Comparison of ENCODE assay signal across 22 cellular contexts in the genomic region with DNA sequence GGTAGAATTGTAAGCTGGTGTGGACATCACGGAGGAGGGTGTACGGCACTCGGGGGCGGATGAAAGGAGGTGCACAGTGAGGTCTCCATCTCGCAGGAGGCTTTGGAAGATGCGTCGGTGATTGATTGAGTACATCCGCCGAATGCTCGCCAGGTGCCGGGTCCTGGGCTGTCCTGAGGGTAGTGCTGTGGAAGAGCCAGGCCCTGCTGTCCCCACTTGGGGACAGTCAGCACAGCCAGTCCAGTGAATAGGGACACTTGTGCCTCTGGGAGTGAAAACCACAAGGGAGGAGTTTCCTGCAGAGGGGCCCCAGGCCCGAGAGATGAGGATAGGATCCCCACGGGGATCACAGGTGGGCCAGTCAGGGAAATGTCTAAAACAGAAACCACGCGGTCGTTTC. TPM values are rescaled to one million over a fixed set of nuclear protein-coding genes. Genes with fewer than 3 reads are reported as not detected.
"Had no signal": no experiment of that assay in that cellular context is flagged by ENCODE, and none has a peak within 500 bp of the region (broad histone marks: within the 10 kb centered on the region; RNA-seq: fewer than 3 reads in every experiment).

No MANE protein-coding gene starts in this region.

- H3K9me3 Mint-ChIP-seq: activated CD4-positive, alpha-beta memory T cell treated with anti-CD3 and anti-CD28 coated beads for 36 hours; activated T-cell treated with anti-CD3 and anti-CD28 coated beads, Interleukin-2, amount 50 U/mL, for 24 hours; mesothelial cell of epicardium had no signal

- H3K4me3 Mint-ChIP-seq: activated CD4-positive, alpha-beta memory T cell treated with anti-CD3 and anti-CD28 coated beads for 36 hours; activated T-cell treated with anti-CD3 and anti-CD28 coated beads, Interleukin-2, amount 50 U/mL, for 24 hours; mesothelial cell of epicardium; stimulated activated naive B cell treated with anti-CD40 and anti-IgM and Interleukin-4, amounts not matched to agents 10 μg/mL and 1 μg/mL and 100 μg/mL, for 72 hours had no signal

- H3K27ac Mint-ChIP-seq: activated CD4-positive, alpha-beta memory T cell treated with anti-CD3 and anti-CD28 coated beads for 36 hours; activated T-cell treated with anti-CD3 and anti-CD28 coated beads, Interleukin-2, amount 50 U/mL, for 24 hours; mesothelial cell of epicardium; stimulated activated naive B cell treated with anti-CD40 and anti-IgM and Interleukin-4, amounts not matched to agents 10 μg/mL and 1 μg/mL and 100 μg/mL, for 72 hours had no signal

- H3K4me1 Mint-ChIP-seq: stimulated activated naive B cell treated with anti-CD40 and anti-IgM and Interleukin-4, amounts not matched to agents 10 μg/mL and 1 μg/mL and 100 μg/mL, for 72 hours had no signal

- H3K9me3 ChIP-seq: adrenal gland, lower lobe of right lung, tibial artery had no signal

- H3K4me3 ChIP-seq: adrenal gland, coronary artery, lower lobe of right lung, skin epidermis, tibial artery had no signal

- DNase-seq: activated CD4-positive, alpha-beta memory T cell treated with anti-CD3 and anti-CD28 coated beads for 36 hours; activated CD4-positive, alpha-beta T cell treated with anti-CD3 and anti-CD28 coated beads for 1 hour; activated effector memory CD4-positive, alpha-beta T cell treated with Interleukin-2 at 50 U/mL for 16 hours; activated naive CD4-positive, alpha-beta T cell treated with anti-CD3 and anti-CD28 coated beads, Interleukin-2, amount 50 U/mL, for 16 hours; activated T-cell treated with anti-CD3 and anti-CD28 coated beads, Interleukin-2, amount 50 U/mL, for 24 hours; adrenal gland; central memory CD4-positive, alpha-beta T cell; hypothalamus; lower lobe of right lung; stimulated activated CD4-positive, alpha-beta T cell treated with anti-CD3 and anti-CD28 coated beads, Interleukin-15, amount 100 ng/mL, for 24 hours; stimulated activated CD4-positive, alpha-beta T cell treated with anti-CD3 and anti-CD28 coated beads, Interleukin-4, amount 100 ng/mL, for 1 hour; stimulated activated naive B cell treated with anti-CD40 and anti-IgM and Interleukin-4, amounts not matched to agents 10 μg/mL and 1 μg/mL and 100 μg/mL, for 72 hours; tibial artery had no signal

- H3K36me3 ChIP-seq: adrenal gland, tibial artery had no signal

- H3K27ac ChIP-seq: adrenal gland, coronary artery, lower lobe of right lung, skin epidermis, tibial artery had no signal

- H3K36me3 Mint-ChIP-seq: activated CD4-positive, alpha-beta memory T cell treated with anti-CD3 and anti-CD28 coated beads for 36 hours; mesothelial cell of epicardium; stimulated activated naive B cell treated with anti-CD40 and anti-IgM and Interleukin-4, amounts not matched to agents 10 μg/mL and 1 μg/mL and 100 μg/mL, for 72 hours had no signal

- H3K27me3 ChIP-seq: adrenal gland had no signal

RNA-seq across cellular contexts. Expression of a gene that starts 28.1 kb away (rescaled TPM):
- total RNA-seq: activated CD4-positive, alpha-beta memory T cell treated with anti-CD3 and anti-CD28 coated beads for 36 hours; T-helper 1 cell treated with Interleukin-12 subunit alpha and Interleukin-12 subunit beta and Interleukin-4 antibody, amounts not matched to agents 30 ng/mL and 1 ng/mL, for 36 hours had no signal
- polyA plus RNA-seq: neural cell had no signal

RNA-seq across cellular contexts. Expression of a gene that starts 51.2 kb away (rescaled TPM):
- total RNA-seq: activated CD4-positive, alpha-beta memory T cell treated with anti-CD3 and anti-CD28 coated beads for 36 hours; adrenal gland; esophagus mucosa; glomerular endothelial cell; kidney epithelial cell; lower lobe of right lung; mesothelial cell of epicardium; osteocyte; T-helper 1 cell treated with Interleukin-12 subunit alpha and Interleukin-12 subunit beta and Interleukin-4 antibody, amounts not matched to agents 30 ng/mL and 1 ng/mL, for 36 hours had no signal
- polyA plus RNA-seq: adrenal gland, neural cell had no signal
